8 cellular contexts compared by ENCODE assay signal in the genomic region with DNA sequence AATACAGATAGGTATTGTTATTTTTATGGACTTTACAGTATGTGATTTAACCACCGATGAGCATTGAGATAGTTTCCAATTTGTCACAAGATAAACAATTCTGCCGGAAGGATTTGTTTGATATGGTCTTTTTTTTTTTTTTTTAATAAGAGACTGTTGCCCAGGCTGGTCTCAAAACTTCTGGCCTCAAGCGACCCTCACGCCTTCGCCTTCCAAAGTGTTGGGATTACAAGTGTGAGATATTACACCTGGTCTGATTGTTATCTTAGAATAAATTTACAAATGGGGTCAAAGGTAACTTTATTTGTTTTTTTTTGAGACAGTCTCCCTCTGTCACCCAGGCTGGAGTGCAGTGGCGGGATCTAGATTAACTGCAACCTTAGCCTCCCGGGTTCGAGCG. TPM values are rescaled to one million over a fixed set of nuclear protein-coding genes. Genes with fewer than 3 reads are reported as not detected.
DNase-seq lines count a peak whose midpoint lies in the region; ATAC-seq, FAIRE-seq and TF ChIP-seq lines count a peak whose summit lies in the region.

No MANE protein-coding gene starts in this region.

- peak overlapping the region; percentile 50 to 93 (median 86) for H3K27ac Mint-ChIP-seq in CD8-positive, alpha-beta memory T cell

- CTCF ChIA-PET in CD8-positive, alpha-beta memory T cell (lab: Charles Lee), result no interaction called here
- CTCF ChIA-PET in PC-9 (lab: Charles Lee), result no interaction called here

- TF ChIP-seq POLR2A in esophagus muscularis mucosa (IDR thresholded peaks at IDR 0.05; ENCODE audit: low read depth), result no peak

- no peak for TF ChIP-seq EP300 in esophagus muscularis mucosa (IDR thresholded peaks at IDR 0.05)

- H3K4me1 Mint-ChIP-seq in CD8-positive, alpha-beta memory T cell, result peaks cover 31 to 53% (median 42%) of the 10 kb centered on the region in 3 donors

- no peaks in the 10 kb centered on the region for H3K9me2 ChIP-seq in PC-9 (ENCODE audit: insufficient read depth)

- DNase-seq in CD8-positive, alpha-beta memory T cell, result no peak
- DNase-seq in PC-9 (no peak), esophagus muscularis mucosa (ENCODE audit: extremely low spot score) (no peak), pancreas (no peak), putamen (ENCODE audit: low spot score) (no peak), COLO668 (lab: John Stamatoyannopoulos, UW; ENCODE audit: unreplicated experiment) (no peak), hippocampal formation (lab: John Stamatoyannopoulos, UW) (no peak)
- no peak for DNase-seq in stimulated activated CD4-positive, alpha-beta T cell treated with anti-CD3 and anti-CD28 coated beads, Interleukin-2, amount 100 ng/mL, for 48 hours

- TF ChIP-seq CTCF in PC-9 (conservative IDR thresholded peaks at IDR 0.05), result no peak
- no peak for TF ChIP-seq CTCF in esophagus muscularis mucosa (IDR thresholded peaks at IDR 0.05)
- TF ChIP-seq CTCF in pancreas (IDR thresholded peaks at IDR 0.05), result no peak

- peak overlapping the region; percentile 61 for H3K27ac ChIP-seq in CD8-positive, alpha-beta memory T cell (ENCODE audit: low read depth, low read length)
- no peak overlapping the region; the same call in 1 of the 2 replicates for H3K27ac ChIP-seq in PC-9
- H3K27ac ChIP-seq in esophagus muscularis mucosa (replicated peaks in 1 of 4), result peak overlapping the region; percentile 90 to 97 (median 96)
- peak overlapping the region; percentile 65 to 98 (median 82) for H3K27ac ChIP-seq in pancreas

- peaks cover 29% of the 10 kb centered on the region for H3K4me1 ChIP-seq in CD8-positive, alpha-beta memory T cell (ENCODE audit: insufficient read depth, low read length)
- H3K4me1 ChIP-seq in PC-9 (replicated peaks; ENCODE audit: insufficient read depth), result peaks cover 22% of the 10 kb centered on the region
- H3K4me1 ChIP-seq in esophagus muscularis mucosa, result peaks cover 33 to 52% (median 49%) of the 10 kb centered on the region in 4 donors
- peaks cover 12 to 20% (median 16%) of the 10 kb centered on the region in 3 donors for H3K4me1 ChIP-seq in pancreas

- H4K20me1 ChIP-seq in PC-9 (ENCODE audit: insufficient read depth), result peaks cover 10% of the 10 kb centered on the region; the same call in 1 of the 2 replicates

- H3K79me2 ChIP-seq in PC-9 (ENCODE audit: low read depth), result peaks cover 25% of the 10 kb centered on the region; the same call in 1 of the 2 replicates

- H3K4me2 ChIP-seq in PC-9, result peak overlapping the region; percentile 97

- no peaks in the 10 kb centered on the region for H3K27me3 Mint-ChIP-seq in CD8-positive, alpha-beta memory T cell

- H3F3A ChIP-seq in PC-9 (ENCODE audit: insufficient read depth, low read depth), result no peaks in the 10 kb centered on the region; the same call in 1 of the 2 replicates

- peak in 3 of 4 donors; percentile 9 to 26 (median 21) for ATAC-seq in pancreas

- FAIRE-seq in pancreas (lab: Jason Lieb, UNC), result no peak

- H3K27me3 ChIP-seq in CD8-positive, alpha-beta memory T cell (ENCODE audit: insufficient read depth, low read length, poor library complexity, severe bottlenecking), result no peaks in the 10 kb centered on the region
- H3K27me3 ChIP-seq in PC-9 (ENCODE audit: insufficient read depth, low read depth) (no peaks in the 10 kb centered on the region), esophagus muscularis mucosa (peaks cover 0 to 3% (median 0%) of the 10 kb centered on the region in 4 donors), pancreas (no peaks in the 10 kb centered on the region)

- no peaks in the 10 kb centered on the region for H3K9me3 ChIP-seq in CD8-positive, alpha-beta memory T cell (ENCODE audit: low read length)
- no peaks in the 10 kb centered on the region for H3K9me3 ChIP-seq in PC-9 (ENCODE audit: insufficient read depth, low read depth)
- no peaks in the 10 kb centered on the region for H3K9me3 ChIP-seq in esophagus muscularis mucosa
- H3K9me3 ChIP-seq in pancreas, result no peaks in the 10 kb centered on the region

- peaks cover 0 to 14% (median 3%) of the 10 kb centered on the region in 3 donors for H3K36me3 Mint-ChIP-seq in CD8-positive, alpha-beta memory T cell

- H3K9me3 Mint-ChIP-seq in CD8-positive, alpha-beta memory T cell, result no peaks in the 10 kb centered on the region

- WGBS in esophagus muscularis mucosa, result 43% methylated on average over 9 of the region's 9 CpGs
- WGBS in pancreas, 2 donors, result 11 to 13% methylated on average over 9 of the region's 9 CpGs

- intact Hi-C loops in PC-9 (cut with micrococcal nuclease; ENCODE audit: unreplicated experiment) (loop anchor here (10.0 kb wide), 1 partner anchor 59 kb away; no protein-coding TSS in a partner anchor), esophagus muscularis mucosa (cut with DNase I) (loop anchor here (5.0 kb wide), 1 partner anchor 82 kb away; no protein-coding TSS in a partner anchor), pancreas (cut with DNase I) (no loop called here)

- H3K36me3 ChIP-seq in CD8-positive, alpha-beta memory T cell (ENCODE audit: insufficient read depth, low read length), result no peaks in the 10 kb centered on the region
- H3K36me3 ChIP-seq in PC-9 (ENCODE audit: low read depth) (0 out of 2 replicates have a peak, but pooled peaks cover 4% of the 10 kb centered on the region), esophagus muscularis mucosa (no peaks in the 10 kb centered on the region), pancreas (no peaks in the 10 kb centered on the region)

- BruUV-seq in PC-9 (replicated peaks; lab: Mats Ljungman, UMichigan), result TSS peak; percentile 46

- POLR2A ChIA-PET in CD8-positive, alpha-beta memory T cell (lab: Charles Lee), result interaction anchor here (0.7 kb wide), 1 partner anchor 14 kb away, joined by 3 read pairs; no protein-coding TSS in a partner anchor
- POLR2A ChIA-PET in PC-9 (lab: Charles Lee; ENCODE audit: unreplicated experiment), result no interaction called here

- peak overlapping the region; percentile 76 for H2AFZ ChIP-seq in PC-9

- peak overlapping the region; percentile 76 to 91 (median 86) for H3K4me3 Mint-ChIP-seq in CD8-positive, alpha-beta memory T cell

- H3K4me3 ChIP-seq in CD8-positive, alpha-beta memory T cell (ENCODE audit: low read length), result peak overlapping the region; percentile 64
- peak overlapping the region; percentile 89 for H3K4me3 ChIP-seq in PC-9
- H3K4me3 ChIP-seq in esophagus muscularis mucosa, result peak overlapping the region; percentile 94 to 100 (median 99)
- H3K4me3 ChIP-seq in pancreas, result peak overlapping the region; percentile 81 to 94 (median 84)

RNA-seq across cellular contexts. Expression of a gene that starts 1.2 kb away (rescaled TPM):
- 10 to 100 TPM; 12.1 to 13.5 TPM for total RNA-seq in CD8-positive, alpha-beta memory T cell
- polyA plus RNA-seq in CD8-positive, alpha-beta memory T cell, result 6.1 TPM
- total RNA-seq in PC-9 (2021), result 13.6 and 23.3 TPM in 2 replicates
- 10 to 100 TPM; 11.2 to 31.0 (median 20.8) TPM for total RNA-seq in esophagus muscularis mucosa
- total RNA-seq in pancreas, result 10 to 100 TPM in 5 of 6 donors, 1 to 10 TPM in 1; 7.4 to 18.3 (median 12.0) TPM
- polyA plus RNA-seq in pancreas, result 1 to 10 TPM; 8.2 to 9.3 TPM

Comparison
In these comparisons a context has a peak if more than half of its experiments do, and no peak if none do; other contexts are left out.
1. intact Hi-C loops: an anchor here in PC-9 (10.0 kb wide) and esophagus muscularis mucosa (5.0 kb wide); none called in pancreas.